In genomic region chr3:29497282-29497681, GRCh38 we compare ENCODE assay signal across 22 cellular contexts.
DNase-seq lines count a peak whose midpoint lies in the region; ATAC-seq, FAIRE-seq and TF ChIP-seq lines count a peak whose summit lies in the region.
"Had no signal": no experiment of that assay in that cellular context is flagged by ENCODE, and none has a peak within 500 bp of the region (broad histone marks: within the 10 kb centered on the region; RNA-seq: fewer than 3 reads in every experiment).

No MANE protein-coding gene starts in this region.

- H3K27ac ChIP-seq in DOHH2 (ENCODE audit: low read depth, low read length), result no peak overlapping the region
- H3K27ac ChIP-seq in OCI-LY1 (ENCODE audit: low read depth, low read length, poor library complexity, severe bottlenecking), result peak overlapping the region; percentile 24
- no peak overlapping the region for H3K27ac ChIP-seq in GM12878 (ENCODE audit: control insufficient read depth, insufficient read depth)
- H3K27ac ChIP-seq: BLaER1 had no signal

- TF ChIP-seq RAD21 in GM12878 (IDR thresholded peaks at IDR 0.05; ENCODE audit: insufficient read depth, low read depth, low read length), result no peak

- H3F3A ChIP-seq in DOHH2 (ENCODE audit: control insufficient read depth, insufficient read depth), result peaks cover 4% of the 10 kb centered on the region; the same call in 1 of the 2 replicates
- H3F3A ChIP-seq in OCI-LY1 (ENCODE audit: insufficient read depth, low read length), result no peaks in the 10 kb centered on the region

- no peak for ATAC-seq in GM12878
- no peak for ATAC-seq in GM19463 (IDR thresholded peaks at IDR 0.05; ENCODE audit: unreplicated experiment)
- ATAC-seq: CD8-positive, alpha-beta T cell had no signal

- no peak for TF ChIP-seq EP300 in GM12878 (IDR thresholded peaks at IDR 0.05; ENCODE audit: borderline replicate concordance in 1 of 2, control insufficient read depth in 1 of 2, low read depth in 2 of 2, low read length in 2 of 2)

- intact Hi-C loops in GM12878 (cut with micrococcal nuclease; ENCODE audit: unreplicated experiment), result no loop called here

- no peaks in the 10 kb centered on the region for H3K79me2 ChIP-seq in DOHH2 (ENCODE audit: control insufficient read depth, low read length)
- H3K79me2 ChIP-seq in OCI-LY1 (ENCODE audit: insufficient read depth, low read length), result no peaks in the 10 kb centered on the region
- H3K79me2 ChIP-seq in GM12878 (ENCODE audit: control insufficient read depth, insufficient read depth, low read length), result no peaks in the 10 kb centered on the region

- peak; percentile 7 for DNase-seq in RPMI8226
- no peak for DNase-seq in GM12878 (ENCODE audit: low read depth, low spot score)
- no peak for DNase-seq in NCI-H1092 treated with DMSO at 0.1 percent for 48 hours (lab: John Stamatoyannopoulos, UW)
- no peak for DNase-seq in dermis blood vessel endothelial cell
- no peak for DNase-seq in hepatic stellate cell (ENCODE audit: low spot score)
- DNase-seq: 8988T; ACHN; BE2C; C1 segment of cervical spinal cord; Caco-2; Calu3; CD4-positive, CD25-positive, alpha-beta regulatory T cell; CD8-positive, alpha-beta T cell; DMS79 treated with DMSO at 0.1 percent for 48 hours; GF-D8 had no signal

- CTCF ChIA-PET in GM12878 (lab: Yijun Ruan, JAX), result no interaction called here

- no peaks in the 10 kb centered on the region for H3K9me2 ChIP-seq in DOHH2 (replicated peaks; ENCODE audit: control insufficient read depth, low read length)
- H3K9me2 ChIP-seq in OCI-LY1 (ENCODE audit: low read depth, low read length), result no peaks in the 10 kb centered on the region

- H3K4me3 ChIP-seq in DOHH2 (ENCODE audit: low read length) (no peak overlapping the region), OCI-LY1 (ENCODE audit: low read depth, low read length, poor library complexity, severe bottlenecking) (no peak overlapping the region), GM12878 (no peak overlapping the region)
- H3K4me3 ChIP-seq: BLaER1 had no signal

- 0 out of 2 replicates have a peak overlapping the region, but pooled peaks have one; percentile 30 for H3K4me2 ChIP-seq in DOHH2 (ENCODE audit: low read length)
- H3K4me2 ChIP-seq in OCI-LY1 (ENCODE audit: low read length), result no peak overlapping the region
- no peak overlapping the region for H3K4me2 ChIP-seq in GM12878 (ENCODE audit: control insufficient read depth, insufficient read depth)
- H3K4me2 ChIP-seq: BLaER1 had no signal

- H4K20me1 ChIP-seq in DOHH2 (ENCODE audit: control insufficient read depth, insufficient read depth, low read depth, low read length), result no peaks in the 10 kb centered on the region
- no peaks in the 10 kb centered on the region for H4K20me1 ChIP-seq in OCI-LY1 (ENCODE audit: insufficient read depth, low read length)
- H4K20me1 ChIP-seq in GM12878 (ENCODE audit: control insufficient read depth, insufficient read depth), result no peaks in the 10 kb centered on the region
- H4K20me1 ChIP-seq: BLaER1 had no signal

- WGBS in GM12878 (ENCODE audit: insufficient coverage, insufficient replicate concordance, low lambda C conversion rate, missing lambda C conversion rate), result 54% methylated on average over 5 of the region's 5 CpGs

- SMC1A ChIA-PET in GM12878 (lab: Charles Lee; ENCODE audit: uncharacterized antibody, unreplicated experiment), result interaction anchor here (0.6 to 1.1 kb wide), 3 partner anchors 17 to 240 kb away, joined by 3 to 4 read pairs (median 3); no protein-coding TSS in a partner anchor

- H3K4me1 ChIP-seq in DOHH2 (ENCODE audit: control insufficient read depth, low read length) (peaks cover 12% of the 10 kb centered on the region), OCI-LY1 (ENCODE audit: insufficient read depth, low read length, severe bottlenecking) (peaks cover 50% of the 10 kb centered on the region), GM12878 (ENCODE audit: control insufficient read depth, insufficient read depth, low read length) (no peaks in the 10 kb centered on the region)
- H3K4me1 ChIP-seq: BLaER1 had no signal

- in situ Hi-C loops in GM12878 (cut with MboI), result no loop called here

- H3K9ac ChIP-seq in OCI-LY1 (ENCODE audit: low read length) (no peak overlapping the region), GM12878 (ENCODE audit: control insufficient read depth, insufficient read depth, low read length) (no peak overlapping the region)
- H3K9ac ChIP-seq: BLaER1 had no signal

- FAIRE-seq in GM12878 (lab: Jason Lieb, UNC), result no peak
- FAIRE-seq: A204.1, D721Med, GM19239 had no signal

- no TSS peak for BruUV-seq in GM12878 (replicated peaks; lab: Mats Ljungman, UMichigan)

- H3K9me3 ChIP-seq in DOHH2 (ENCODE audit: control insufficient read depth, insufficient read depth, low read length), result no peaks in the 10 kb centered on the region
- H3K9me3 ChIP-seq in OCI-LY1 (ENCODE audit: low read length), result no peaks in the 10 kb centered on the region
- no peaks in the 10 kb centered on the region; the same call in 2 of the 3 replicates for H3K9me3 ChIP-seq in GM12878 (replicated peaks; ENCODE audit: control insufficient read depth, insufficient read depth, low read length)
- H3K9me3 ChIP-seq: BE2C, BLaER1, Caco-2 had no signal

- POLR2A ChIA-PET in GM12878 (lab: Charles Lee), result no interaction called here

- H3K36me3 ChIP-seq in DOHH2 (ENCODE audit: control insufficient read depth, low read length), result no peaks in the 10 kb centered on the region
- peaks cover 5% of the 10 kb centered on the region; the same call in 1 of the 2 replicates for H3K36me3 ChIP-seq in OCI-LY1 (ENCODE audit: insufficient read depth, low read length)
- H3K36me3 ChIP-seq in GM12878 (ENCODE audit: control insufficient read depth in 2 of 2, insufficient read depth in 2 of 2, low read length in 1 of 2), result no peaks in the 10 kb centered on the region
- H3K36me3 ChIP-seq: BE2C, BLaER1 had no signal

- RAD21 ChIA-PET in GM12878 (lab: Charles Lee; ENCODE audit: unreplicated experiment), result no interaction called here

- no peak for TF ChIP-seq CTCF in DOHH2 (IDR thresholded peaks at IDR 0.05; ENCODE audit: low read depth, low read length, poor library complexity, severe bottlenecking)
- TF ChIP-seq CTCF in OCI-LY1 (IDR thresholded peaks at IDR 0.05; ENCODE audit: low read length), result no peak
- TF ChIP-seq CTCF in GM12878 (IDR thresholded peaks at IDR 0.05 in 2 of 3, conservative IDR thresholded peaks at IDR 0.05 in 1 of 3; ENCODE audit: control insufficient read depth in 2 of 3, extremely low read depth in 1 of 3, insufficient read depth in 1 of 3, low read depth in 3 of 3, low read length in 3 of 3), result no peak

- H3K27me3 ChIP-seq in DOHH2 (ENCODE audit: control insufficient read depth, low read length), result no peaks in the 10 kb centered on the region
- no peaks in the 10 kb centered on the region for H3K27me3 ChIP-seq in OCI-LY1 (ENCODE audit: insufficient read depth, low read length)
- no peaks in the 10 kb centered on the region for H3K27me3 ChIP-seq in GM12878 (replicated peaks in 1 of 2; ENCODE audit: control insufficient read depth in 2 of 2, insufficient read depth in 2 of 2, low read length in 1 of 2)
- H3K27me3 ChIP-seq: BE2C, BLaER1 had no signal

- TF ChIP-seq POLR2A in GM12878 (IDR thresholded peaks at IDR 0.05; ENCODE audit: low read depth, low read length), result no peak

- H2AFZ ChIP-seq in OCI-LY1 (ENCODE audit: low read length) (no peak overlapping the region), GM12878 (ENCODE audit: control insufficient read depth, low read depth, low read length) (no peak overlapping the region)

TF ChIP-seq in GM12878, 131 proteins besides CTCF, POLR2A, EP300 and RAD21:
- 0 out of 4 replicates have a peak, but pooled peaks of 1 of the 2 experiments have one; percentile 11 for TF ChIP-seq IKZF2 (IDR thresholded peaks at IDR 0.05)
- TF ChIP-seq HDGF (IDR thresholded peaks at IDR 0.05), result no peak
- TF ChIP-seq FOXK2 (IDR thresholded peaks at IDR 0.05), result no peak
- TF ChIP-seq TCF7 (IDR thresholded peaks at IDR 0.05; ENCODE audit: borderline replicate concordance), result no peak
- TF ChIP-seq YY1 (IDR thresholded peaks at IDR 0.05; ENCODE audit: low read depth, low read length), result no peak
- no peak for TF ChIP-seq ZNF384 (IDR thresholded peaks at IDR 0.05; ENCODE audit: borderline replicate concordance, low read depth, low read length)
- TF ChIP-seq PAX8 (IDR thresholded peaks at IDR 0.05), result no peak
- peak; percentile 58; the same call in 1 of the 2 replicates for TF ChIP-seq SPI1 (IDR thresholded peaks at IDR 0.05; ENCODE audit: borderline replicate concordance, insufficient read depth, low read depth, low read length)
- no peak for TF ChIP-seq SREBF2 (IDR thresholded peaks at IDR 0.05; ENCODE audit: low read length)
- TF ChIP-seq ZNF207 (IDR thresholded peaks at IDR 0.05; ENCODE audit: borderline replicate concordance), result no peak
TF ChIP-seq in GM12878: peak in this region for 2.
